ENCODE assay signal across 8 cellular contexts in genomic region chr18:51621103-51621969, GRCh38.
DNase-seq lines count a peak whose midpoint lies in the region; ATAC-seq and TF ChIP-seq lines count a peak whose summit lies in the region.

No MANE protein-coding gene starts in this region.

- no peak overlapping the region for H3K4me3 Mint-ChIP-seq in activated T-cell treated with anti-CD3 and anti-CD28 coated beads, Interleukin-2, amount 50 U/mL, for 4 hours
- H3K4me3 Mint-ChIP-seq in activated naive CD8-positive, alpha-beta T cell treated with anti-CD3 and anti-CD28 coated beads for 36 hours, result no peak overlapping the region

- no peak overlapping the region for H3K27ac Mint-ChIP-seq in activated naive CD8-positive, alpha-beta T cell treated with anti-CD3 and anti-CD28 coated beads for 36 hours

- DNase-seq in activated T-cell treated with anti-CD3 and anti-CD28 coated beads for 48 hours (ENCODE audit: low read depth) (peak; percentile 15), NCI-H2227 (lab: John Stamatoyannopoulos, UW; ENCODE audit: unreplicated experiment) (peak; percentile 88), left ventricle myocardium superior (peak; percentile 55), smooth muscle cell (lab: John Stamatoyannopoulos, UW; ENCODE audit: unreplicated experiment) (peak; percentile 12), HCEC 1CT (no peak)
- no peak for DNase-seq in activated T-cell treated with anti-CD3 and anti-CD28 coated beads, Interleukin-2, amount 50 U/mL, for 4 hours
- DNase-seq in activated naive CD8-positive, alpha-beta T cell treated with anti-CD3 and anti-CD28 coated beads for 36 hours, result peak; percentile 9

- H2AFZ ChIP-seq in smooth muscle cell (ENCODE audit: low read depth), result peak overlapping the region; percentile 81

- peak overlapping the region; percentile 80 for H3K4me2 ChIP-seq in smooth muscle cell

- H3K36me3 ChIP-seq in smooth muscle cell (ENCODE audit: low read depth), result no peaks in the 10 kb centered on the region

- peak; percentile 90 for TF ChIP-seq CTCF in smooth muscle cell (IDR thresholded peaks at IDR 0.05; ENCODE audit: borderline replicate concordance, insufficient read depth, poor library complexity, severe bottlenecking)

- no peaks in the 10 kb centered on the region for H4K20me1 ChIP-seq in smooth muscle cell (ENCODE audit: low read depth)

- no peak overlapping the region for H3K27ac ChIP-seq in smooth muscle cell (ENCODE audit: low read depth)

- H3K4me1 ChIP-seq in smooth muscle cell (ENCODE audit: low read depth), result peaks cover 9% of the 10 kb centered on the region

- H3K4me3 ChIP-seq in smooth muscle cell, result peak overlapping the region; percentile 30

- no peak for ATAC-seq in activated T-cell treated with anti-CD3 and anti-CD28 coated beads, Interleukin-2, amount 50 U/mL, for 4 hours
- ATAC-seq in HG02798 (IDR thresholded peaks at IDR 0.05; ENCODE audit: poor library complexity, unreplicated experiment) (peak; percentile 58), left ventricle myocardium superior (peak; percentile 50)

- H3K4me1 Mint-ChIP-seq in activated T-cell treated with anti-CD3 and anti-CD28 coated beads, Interleukin-2, amount 50 U/mL, for 4 hours (ENCODE audit: low read depth), result no peaks in the 10 kb centered on the region
- H3K4me1 Mint-ChIP-seq in activated naive CD8-positive, alpha-beta T cell treated with anti-CD3 and anti-CD28 coated beads for 36 hours, result no peaks in the 10 kb centered on the region

- H3K27me3 ChIP-seq in smooth muscle cell (ENCODE audit: low read depth), result no peaks in the 10 kb centered on the region

- H3F3A ChIP-seq in smooth muscle cell (ENCODE audit: low read depth), result no peaks in the 10 kb centered on the region

- peaks cover 17% of the 10 kb centered on the region for H3K27me3 Mint-ChIP-seq in activated T-cell treated with anti-CD3 and anti-CD28 coated beads, Interleukin-2, amount 50 U/mL, for 4 hours (ENCODE audit: low read depth)
- peaks cover 40% of the 10 kb centered on the region for H3K27me3 Mint-ChIP-seq in activated naive CD8-positive, alpha-beta T cell treated with anti-CD3 and anti-CD28 coated beads for 36 hours

- intact Hi-C loops in left ventricle myocardium superior (cut with micrococcal nuclease), result no loop called here

- WGBS in smooth muscle cell (ENCODE audit: low lambda C conversion rate), result 39% methylated on average over 16 of the region's 16 CpGs

- H3K9ac ChIP-seq in smooth muscle cell (ENCODE audit: low read depth), result no peak overlapping the region

- H3K9me3 Mint-ChIP-seq in activated T-cell treated with anti-CD3 and anti-CD28 coated beads, Interleukin-2, amount 50 U/mL, for 4 hours, result no peaks in the 10 kb centered on the region
- no peaks in the 10 kb centered on the region for H3K9me3 Mint-ChIP-seq in activated naive CD8-positive, alpha-beta T cell treated with anti-CD3 and anti-CD28 coated beads for 36 hours

- H3K36me3 Mint-ChIP-seq in activated T-cell treated with anti-CD3 and anti-CD28 coated beads, Interleukin-2, amount 50 U/mL, for 4 hours (ENCODE audit: insufficient read depth), result no peaks in the 10 kb centered on the region
- no peaks in the 10 kb centered on the region for H3K36me3 Mint-ChIP-seq in activated naive CD8-positive, alpha-beta T cell treated with anti-CD3 and anti-CD28 coated beads for 36 hours

- H3K79me2 ChIP-seq in smooth muscle cell (ENCODE audit: low read depth), result no peaks in the 10 kb centered on the region

- no peaks in the 10 kb centered on the region for H3K9me3 ChIP-seq in smooth muscle cell (replicated peaks; ENCODE audit: low read depth)

Comparison
In these comparisons a context has a peak if more than half of its experiments do, and no peak if none do; other contexts are left out.
1. DNase-seq: peak in activated T-cell treated with anti-CD3 and anti-CD28 coated beads for 48 hours (single experiment), NCI-H2227 (single experiment), activated naive CD8-positive, alpha-beta T cell treated with anti-CD3 and anti-CD28 coated beads for 36 hours (single experiment), left ventricle myocardium superior (single experiment) and smooth muscle cell (single experiment); none in activated T-cell treated with anti-CD3 and anti-CD28 coated beads, Interleukin-2, amount 50 U/mL, for 4 hours (single experiment) and HCEC 1CT (single experiment).
2. ATAC-seq: peak in HG02798 (single experiment) and left ventricle myocardium superior (single experiment); none in activated T-cell treated with anti-CD3 and anti-CD28 coated beads, Interleukin-2, amount 50 U/mL, for 4 hours (0 of 2).